In genomic region chr15:60894347-60894746, GRCh38 we compare ENCODE assay signal across 35 cellular contexts.
"Had no signal": no experiment of that assay in that cellular context is flagged by ENCODE, and none has a peak within 500 bp of the region (broad histone marks: within the 10 kb centered on the region; RNA-seq: fewer than 3 reads in every experiment).

No MANE protein-coding gene starts in this region.

- H3K4me3 Mint-ChIP-seq: activated CD4-positive, alpha-beta memory T cell treated with anti-CD3 and anti-CD28 coated beads, Interleukin-2, amount 10 ng/mL, durations not matched to agents 7 days and 5 days; activated CD4-positive, alpha-beta T cell treated with anti-CD3 and anti-CD28 coated beads for 36 hours; activated CD4-positive, alpha-beta T cell treated with anti-CD3 and anti-CD28 coated beads, Interleukin-2, amount 10 ng/mL, durations not matched to agents 7 days and 5 days; activated CD8-positive, alpha-beta memory T cell treated with anti-CD3 and anti-CD28 coated beads, Interleukin-2, amount 10 ng/mL, durations not matched to agents 7 days and 5 days; activated CD8-positive, alpha-beta T cell treated with anti-CD3 and anti-CD28 coated beads, Interleukin-2, amount 10 ng/mL, durations not matched to agents 7 days and 5 days; activated naive CD4-positive, alpha-beta T cell treated with anti-CD3 and anti-CD28 coated beads, Interleukin-2, amount 10 ng/mL, durations not matched to agents 7 days and 5 days; activated naive CD4-positive, alpha-beta T cell treated with anti-CD3 and anti-CD28 coated beads, Interleukin-2, amount 50 U/mL, for 24 hours; activated naive CD8-positive, alpha-beta T cell; activated naive CD8-positive, alpha-beta T cell treated with anti-CD3 and anti-CD28 coated beads, Interleukin-2, amount 10 ng/mL, durations not matched to agents 7 days and 5 days; activated naive CD8-positive, alpha-beta T cell treated with anti-CD3 and anti-CD28 coated beads, Interleukin-2, amount 50 U/mL, for 24 hours; activated T-cell treated with anti-CD3 and anti-CD28 coated beads, Interleukin-2, amount 50 U/mL, for 24 hours; central memory CD8-positive, alpha-beta T cell; T-helper 1 cell treated with Interleukin-12 subunit alpha and Interleukin-12 subunit beta and Interleukin-4 antibody, amounts not matched to agents 30 μg/mL and 1 μg/mL, for 36 hours; T-helper 2 cell treated with Interferon-gamma antibody and Interleukin-4, amounts not matched to agents 5 μg/mL and 100 μg/mL, for 36 hours; WTC11 had no signal

- H3K4me1 ChIP-seq: ascending aorta had no signal

- DNase-seq: activated CD4-positive, alpha-beta memory T cell treated with anti-CD3 and anti-CD28 coated beads, Interleukin-2, amount 10 ng/mL, durations not matched to agents 7 days and 5 days; activated CD4-positive, alpha-beta T cell treated with anti-CD3 and anti-CD28 coated beads for 1 hour; activated CD4-positive, alpha-beta T cell treated with anti-CD3 and anti-CD28 coated beads for 36 hours; activated CD4-positive, alpha-beta T cell treated with anti-CD3 and anti-CD28 coated beads for 48 hours; activated CD4-positive, alpha-beta T cell treated with anti-CD3 and anti-CD28 coated beads, Interleukin-2, amount 10 ng/mL, durations not matched to agents 7 days and 5 days; activated CD4-positive, alpha-beta T cell treated with anti-CD3 and anti-CD28 coated beads, Interleukin-2, amount 50 U/mL, for 48 hours; activated CD4-positive, CD25-positive, alpha-beta regulatory T cell; activated CD8-positive, alpha-beta memory T cell treated with anti-CD3 and anti-CD28 coated beads for 24 hours; activated CD8-positive, alpha-beta memory T cell treated with anti-CD3 and anti-CD28 coated beads, Interleukin-2, amount 10 ng/mL, durations not matched to agents 7 days and 5 days; activated CD8-positive, alpha-beta memory T cell treated with anti-CD3 and anti-CD28 coated beads, Interleukin-2, amount 50 U/mL, for 48 hours; activated CD8-positive, alpha-beta T cell treated with anti-CD3 and anti-CD28 coated beads, Interleukin-2, amount 10 ng/mL, durations not matched to agents 7 days and 5 days; activated effector memory CD4-positive, alpha-beta T cell treated with Interleukin-2 at 50 U/mL for 16 hours; activated gamma-delta T cell; activated naive CD4-positive, alpha-beta T cell treated with anti-CD3 and anti-CD28 coated beads, Interleukin-2, amount 10 ng/mL, durations not matched to agents 7 days and 5 days; activated naive CD4-positive, alpha-beta T cell treated with Interleukin-2 at 50 U/mL for 16 hours; activated naive CD8-positive, alpha-beta T cell treated with anti-CD3 and anti-CD28 coated beads, Interleukin-2, amount 10 ng/mL, durations not matched to agents 7 days and 5 days; activated naive CD8-positive, alpha-beta T cell treated with anti-CD3 and anti-CD28 coated beads, Interleukin-2, amount 50 U/mL, for 24 hours; activated T-cell treated with anti-CD3 and anti-CD28 coated beads, Interleukin-2, amount 50 U/mL, for 24 hours; activated T-cell treated with anti-CD3 and anti-CD28 coated beads, Interleukin-2, amount 50 U/mL, for 48 hours; cerebellar nuclear complex; T-helper 1 cell; T-helper 2 cell; T-helper 9 cell had no signal

- H3K27me3 ChIP-seq: ascending aorta had no signal

- H3K27ac ChIP-seq: ascending aorta, cardiac muscle cell, VCaP had no signal

- H3K9me3 ChIP-seq: ascending aorta had no signal

- H3K27ac Mint-ChIP-seq: activated CD4-positive, alpha-beta memory T cell treated with anti-CD3 and anti-CD28 coated beads, Interleukin-2, amount 10 ng/mL, durations not matched to agents 7 days and 5 days; activated CD4-positive, alpha-beta T cell treated with anti-CD3 and anti-CD28 coated beads for 36 hours; activated CD4-positive, alpha-beta T cell treated with anti-CD3 and anti-CD28 coated beads, Interleukin-2, amount 10 ng/mL, durations not matched to agents 7 days and 5 days; activated CD8-positive, alpha-beta memory T cell treated with anti-CD3 and anti-CD28 coated beads, Interleukin-2, amount 10 ng/mL, durations not matched to agents 7 days and 5 days; activated CD8-positive, alpha-beta T cell treated with anti-CD3 and anti-CD28 coated beads, Interleukin-2, amount 10 ng/mL, durations not matched to agents 7 days and 5 days; activated naive CD4-positive, alpha-beta T cell treated with anti-CD3 and anti-CD28 coated beads, Interleukin-2, amount 10 ng/mL, durations not matched to agents 7 days and 5 days; activated naive CD4-positive, alpha-beta T cell treated with anti-CD3 and anti-CD28 coated beads, Interleukin-2, amount 50 U/mL, for 24 hours; activated naive CD8-positive, alpha-beta T cell; activated naive CD8-positive, alpha-beta T cell treated with anti-CD3 and anti-CD28 coated beads, Interleukin-2, amount 10 ng/mL, durations not matched to agents 7 days and 5 days; activated naive CD8-positive, alpha-beta T cell treated with anti-CD3 and anti-CD28 coated beads, Interleukin-2, amount 50 U/mL, for 24 hours; activated T-cell treated with anti-CD3 and anti-CD28 coated beads, Interleukin-2, amount 50 U/mL, for 24 hours; activated T-helper 2 cell treated with anti-CD3 and anti-CD28 coated beads, Interferon-gamma antibody, Interleukin-2, Interleukin-4, amounts not matched to agents 10 μg/mL and 5 μg/mL and 100 μg/mL, durations not matched to agents 14 hours and 24 hours and 36 hours; T-helper 1 cell treated with Interleukin-12 subunit alpha and Interleukin-12 subunit beta and Interleukin-4 antibody, amounts not matched to agents 30 μg/mL and 1 μg/mL, for 36 hours; T-helper 2 cell treated with Interferon-gamma antibody and Interleukin-4, amounts not matched to agents 5 μg/mL and 100 μg/mL, for 36 hours had no signal

- H3K4me1 Mint-ChIP-seq: central memory CD8-positive, alpha-beta T cell had no signal

- ATAC-seq: activated CD4-positive, alpha-beta T cell treated with anti-CD3 and anti-CD28 coated beads for 36 hours; activated CD4-positive, CD25-positive, alpha-beta regulatory T cell treated with anti-CD3 and anti-CD28 coated beads, Interleukin-2, amount 50 U/mL, for 24 hours; activated CD8-positive, alpha-beta memory T cell treated with anti-CD3 and anti-CD28 coated beads, Interleukin-2, amount 10 ng/mL, durations not matched to agents 7 days and 5 days; activated CD8-positive, alpha-beta T cell treated with anti-CD3 and anti-CD28 coated beads, Interleukin-2, amount 10 ng/mL, durations not matched to agents 7 days and 5 days; activated naive CD8-positive, alpha-beta T cell treated with anti-CD3 and anti-CD28 coated beads, Interleukin-2, amount 50 U/mL, for 24 hours; WTC11 had no signal

- H3K36me3 Mint-ChIP-seq: activated CD8-positive, alpha-beta memory T cell treated with anti-CD3 and anti-CD28 coated beads, Interleukin-2, amount 10 ng/mL, durations not matched to agents 7 days and 5 days; activated naive CD4-positive, alpha-beta T cell treated with anti-CD3 and anti-CD28 coated beads, Interleukin-2, amount 10 ng/mL, durations not matched to agents 7 days and 5 days; activated naive CD4-positive, alpha-beta T cell treated with anti-CD3 and anti-CD28 coated beads, Interleukin-2, amount 50 U/mL, for 24 hours; activated naive CD8-positive, alpha-beta T cell; activated naive CD8-positive, alpha-beta T cell treated with anti-CD3 and anti-CD28 coated beads, Interleukin-2, amount 10 ng/mL, durations not matched to agents 7 days and 5 days; brain; WTC11 had no signal

- H3K4me3 ChIP-seq: ascending aorta, cardiac muscle cell had no signal

- H3K9me3 Mint-ChIP-seq: activated CD4-positive, alpha-beta memory T cell treated with anti-CD3 and anti-CD28 coated beads, Interleukin-2, amount 10 ng/mL, durations not matched to agents 7 days and 5 days; activated CD4-positive, alpha-beta T cell treated with anti-CD3 and anti-CD28 coated beads, Interleukin-2, amount 10 ng/mL, durations not matched to agents 7 days and 5 days; activated naive CD4-positive, alpha-beta T cell treated with anti-CD3 and anti-CD28 coated beads, Interleukin-2, amount 10 ng/mL, durations not matched to agents 7 days and 5 days; activated naive CD4-positive, alpha-beta T cell treated with anti-CD3 and anti-CD28 coated beads, Interleukin-2, amount 50 U/mL, for 24 hours; activated naive CD8-positive, alpha-beta T cell treated with anti-CD3 and anti-CD28 coated beads, Interleukin-2, amount 10 ng/mL, durations not matched to agents 7 days and 5 days; activated naive CD8-positive, alpha-beta T cell treated with anti-CD3 and anti-CD28 coated beads, Interleukin-2, amount 50 U/mL, for 24 hours; activated T-cell treated with anti-CD3 and anti-CD28 coated beads, Interleukin-2, amount 50 U/mL, for 24 hours; activated T-helper 2 cell treated with anti-CD3 and anti-CD28 coated beads, Interferon-gamma antibody, Interleukin-2, Interleukin-4, amounts not matched to agents 10 μg/mL and 5 μg/mL and 100 μg/mL, durations not matched to agents 14 hours and 24 hours and 36 hours; brain; central memory CD8-positive, alpha-beta T cell; T-helper 1 cell treated with Interleukin-12 subunit alpha and Interleukin-12 subunit beta and Interleukin-4 antibody, amounts not matched to agents 30 μg/mL and 1 μg/mL, for 36 hours; T-helper 2 cell treated with Interferon-gamma antibody and Interleukin-4, amounts not matched to agents 5 μg/mL and 100 μg/mL, for 36 hours; WTC11 had no signal

- H3K27me3 Mint-ChIP-seq: activated CD4-positive, alpha-beta memory T cell treated with anti-CD3 and anti-CD28 coated beads, Interleukin-2, amount 10 ng/mL, durations not matched to agents 7 days and 5 days; activated naive CD4-positive, alpha-beta T cell treated with anti-CD3 and anti-CD28 coated beads, Interleukin-2, amount 50 U/mL, for 24 hours; activated naive CD8-positive, alpha-beta T cell; activated T-cell treated with anti-CD3 and anti-CD28 coated beads, Interleukin-2, amount 50 U/mL, for 24 hours; central memory CD8-positive, alpha-beta T cell had no signal

- H3K36me3 ChIP-seq: ascending aorta, cardiac muscle cell had no signal
